In genomic region chr17:1509255-1509943, GRCh38 we compare ENCODE assay signal across 1 cellular context.
TF ChIP-seq lines count a peak whose summit lies in the region.

No MANE protein-coding gene starts in this region.

TF ChIP-seq in A549, 52 proteins besides CTCF, POLR2A, EP300 and RAD21:
- TF ChIP-seq CHD2 (IDR thresholded peaks at IDR 0.05; ENCODE audit: low read length, partially characterized antibody) (no peak), ESRRA (IDR thresholded peaks at IDR 0.05; ENCODE audit: borderline replicate concordance, low read length) (no peak), ZNF302 (CRISPR knock-in tag; IDR thresholded peaks at IDR 0.05) (no peak), ATOH8 (CRISPR knock-in tag; IDR thresholded peaks at IDR 0.05; ENCODE audit: low read depth) (no peak), GATA3 (IDR thresholded peaks at IDR 0.05; ENCODE audit: borderline replicate concordance) (no peak)
TF ChIP-seq in A549: peak in this region for 0.
